In the genomic region with DNA sequence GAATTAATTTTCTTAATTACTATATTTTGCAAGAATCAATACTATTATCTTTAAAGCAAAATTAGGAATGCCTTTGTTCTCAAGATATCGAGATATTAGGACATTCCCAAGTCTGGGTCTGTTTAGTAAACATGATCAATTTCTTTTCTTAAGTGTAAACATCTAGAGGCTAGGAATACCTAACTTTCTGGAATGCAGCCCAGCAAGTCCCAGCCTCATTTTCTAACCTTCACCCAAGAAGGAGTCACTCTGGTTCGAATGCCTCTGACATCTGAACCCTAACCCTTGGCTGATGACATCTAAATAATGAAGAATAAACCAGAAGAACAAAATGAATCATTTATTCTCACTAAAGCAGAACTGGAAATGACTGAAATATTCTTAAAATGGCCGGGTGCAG, we compare ENCODE assay signal across 9 cellular contexts.
"Had no signal": no experiment of that assay in that cellular context is flagged by ENCODE, and none has a peak within 500 bp of the region (broad histone marks: within the 10 kb centered on the region; RNA-seq: fewer than 3 reads in every experiment).

No MANE protein-coding gene starts in this region.

- H2AFZ ChIP-seq: GM23338 had no signal

- H3K4me2 ChIP-seq: GM23338 had no signal

- ATAC-seq: K562 had no signal

- DNase-seq: H9, HCEC 1CT, IMR-90, KG1 had no signal

- FAIRE-seq: H1, H54, HTR-8/SVneo, K562 had no signal

- H3K4me3 ChIP-seq: GM23338, K562 had no signal
